Comparison of ENCODE assay signal across 24 cellular contexts in genomic region chr6:1540864-1541521, GRCh38.
"Had no signal": no experiment of that assay in that cellular context is flagged by ENCODE, and none has a peak within 500 bp of the region (broad histone marks: within the 10 kb centered on the region; RNA-seq: fewer than 3 reads in every experiment).

No MANE protein-coding gene starts in this region.

- H3K36me3 ChIP-seq: left lung, neural progenitor cell, right atrium auricular region, sigmoid colon, thoracic aorta, transverse colon, upper lobe of right lung, uterus had no signal

- H3K4me3 ChIP-seq: esophagus squamous epithelium, left lung, neural progenitor cell, right atrium auricular region, sigmoid colon, thoracic aorta, transverse colon, upper lobe of right lung, uterus had no signal

- H3K4me3 Mint-ChIP-seq: effector memory CD8-positive, alpha-beta T cell; mesothelial cell of epicardium; naive thymus-derived CD4-positive, alpha-beta T cell; nephron; neural progenitor cell; stimulated activated naive B cell treated with anti-CD40 and anti-IgM and Interleukin-4, amounts not matched to agents 10 μg/mL and 1 μg/mL and 100 μg/mL, for 72 hours; stimulated activated naive CD8-positive, alpha-beta T cell treated with anti-CD3 and anti-CD28 coated beads, Interleukin-15, Interleukin-2, amounts not matched to agents 100 ng/mL and 50 ng/mL, for 24 hours had no signal

- H3K9me3 ChIP-seq: esophagus squamous epithelium, left lung, right atrium auricular region, sigmoid colon, thoracic aorta, transverse colon, upper lobe of right lung, uterus had no signal

- DNase-seq: cortex of kidney; effector memory CD8-positive, alpha-beta T cell; erythroblast; esophagus squamous epithelium; foreskin melanocyte; hypothalamus; left lung; mesenchymal stem cell; naive thymus-derived CD4-positive, alpha-beta T cell; sigmoid colon; stimulated activated CD4-positive, alpha-beta T cell treated with anti-CD3 and anti-CD28 coated beads, Interleukin-2, amount 100 ng/mL, for 24 hours; stimulated activated CD4-positive, alpha-beta T cell treated with anti-CD3 and anti-CD28 coated beads, Interleukin-4, amount 100 ng/mL, for 4 hours; stimulated activated naive B cell treated with anti-CD40 and anti-IgM and Interleukin-4, amounts not matched to agents 10 μg/mL and 1 μg/mL and 100 μg/mL, for 72 hours; transverse colon; upper lobe of right lung; uterus had no signal

- H3K27me3 Mint-ChIP-seq: effector memory CD8-positive, alpha-beta T cell; stimulated activated naive CD8-positive, alpha-beta T cell treated with anti-CD3 and anti-CD28 coated beads, Interleukin-15, Interleukin-2, amounts not matched to agents 100 ng/mL and 50 ng/mL, for 24 hours had no signal

- H3K36me3 Mint-ChIP-seq: mesothelial cell of epicardium; neural progenitor cell; stimulated activated naive B cell treated with anti-CD40 and anti-IgM and Interleukin-4, amounts not matched to agents 10 μg/mL and 1 μg/mL and 100 μg/mL, for 72 hours had no signal

- H3K9me3 Mint-ChIP-seq: stimulated activated naive CD8-positive, alpha-beta T cell treated with anti-CD3 and anti-CD28 coated beads, Interleukin-15, Interleukin-2, amounts not matched to agents 100 ng/mL and 50 ng/mL, for 24 hours had no signal

- ATAC-seq: effector memory CD8-positive, alpha-beta T cell; left lung; naive thymus-derived CD4-positive, alpha-beta T cell; stimulated activated naive B cell treated with anti-CD40 and anti-IgM and Interleukin-4, amounts not matched to agents 10 μg/mL and 1 μg/mL and 100 μg/mL, for 72 hours; upper lobe of right lung had no signal

- H3K27ac Mint-ChIP-seq: mesothelial cell of epicardium; nephron; neural progenitor cell; progenitor cell of endocrine pancreas; stimulated activated naive B cell treated with anti-CD40 and anti-IgM and Interleukin-4, amounts not matched to agents 10 μg/mL and 1 μg/mL and 100 μg/mL, for 72 hours; stimulated activated naive CD8-positive, alpha-beta T cell treated with anti-CD3 and anti-CD28 coated beads, Interleukin-15, Interleukin-2, amounts not matched to agents 100 ng/mL and 50 ng/mL, for 24 hours had no signal

- H3K27ac ChIP-seq: esophagus squamous epithelium, left lung, neural progenitor cell, parathyroid adenoma, right atrium auricular region, sigmoid colon, thoracic aorta, transverse colon, upper lobe of right lung, uterus had no signal

- H3K4me1 ChIP-seq: esophagus squamous epithelium, left lung, neural progenitor cell, parathyroid adenoma, right atrium auricular region, sigmoid colon, upper lobe of right lung, uterus had no signal

- H3K27me3 ChIP-seq: esophagus squamous epithelium, left lung, neural progenitor cell, right atrium auricular region, sigmoid colon, transverse colon, upper lobe of right lung, uterus had no signal

- H3K4me1 Mint-ChIP-seq: mesothelial cell of epicardium; neural progenitor cell; stimulated activated naive B cell treated with anti-CD40 and anti-IgM and Interleukin-4, amounts not matched to agents 10 μg/mL and 1 μg/mL and 100 μg/mL, for 72 hours had no signal
